In the genomic region with DNA sequence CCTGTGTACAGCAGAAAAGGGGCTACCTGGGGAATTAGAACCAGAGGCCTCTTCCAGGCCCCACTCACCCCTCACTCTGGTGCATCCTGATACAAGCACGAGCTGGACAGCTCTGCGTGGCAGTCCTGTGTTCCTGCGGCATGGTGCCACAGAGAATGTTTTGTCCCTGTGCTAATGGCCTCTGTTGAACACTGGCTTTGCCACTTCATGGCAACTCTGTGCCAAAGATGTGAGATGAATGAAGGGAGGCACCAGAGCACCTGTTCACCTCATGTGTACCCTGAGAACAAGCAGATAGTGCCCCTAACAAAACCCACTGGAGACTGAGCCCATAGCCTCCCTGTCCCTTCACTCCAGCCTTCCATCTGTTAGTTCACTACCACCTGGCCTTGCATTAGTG, we compare ENCODE assay signal across 16 cellular contexts.
DNase-seq lines count a peak whose midpoint lies in the region; ATAC-seq and TF ChIP-seq lines count a peak whose summit lies in the region.
"Had no signal": no experiment of that assay in that cellular context is flagged by ENCODE, and none has a peak within 500 bp of the region (broad histone marks: within the 10 kb centered on the region; RNA-seq: fewer than 3 reads in every experiment).

No MANE protein-coding gene starts in this region.

- H3K36me3 ChIP-seq in right atrium auricular region: no peaks in the 10 kb centered on the region
- no peaks in the 10 kb centered on the region for H3K36me3 ChIP-seq in Loucy (ENCODE audit: insufficient read depth, low read length)
- no peaks in the 10 kb centered on the region for H3K36me3 ChIP-seq in colonic mucosa
- H3K36me3 ChIP-seq: HAP-1 had no signal

- peaks cover 2% of the 10 kb centered on the region for H3K36me3 Mint-ChIP-seq in neural crest cell (ENCODE audit: low read depth)

- intact Hi-C loops in left ventricle myocardium superior (cut with micrococcal nuclease) (no loop called here), colonic mucosa (cut with DNase I) (no loop called here)

- H4K20me1 ChIP-seq in Loucy (ENCODE audit: insufficient read depth, low read length, poor library complexity, severe bottlenecking): no peaks in the 10 kb centered on the region

- H3K9ac ChIP-seq in Loucy (ENCODE audit: low read depth, low read length, poor library complexity, severe bottlenecking): peak overlapping the region; percentile 45
- no peak overlapping the region for H3K9ac ChIP-seq in colonic mucosa (ENCODE audit: low read depth in 2 of 2, low read length in 2 of 2)

- ATAC-seq in left ventricle myocardium superior: no peak
- ATAC-seq: HepG2 had no signal

- H3K9me2 ChIP-seq in Loucy (replicated peaks; ENCODE audit: low read depth, low read length): no peaks in the 10 kb centered on the region

- no peak for TF ChIP-seq CTCF in right atrium auricular region (IDR thresholded peaks at IDR 0.05)
- no peak for TF ChIP-seq CTCF in Loucy (conservative IDR thresholded peaks at IDR 0.05; ENCODE audit: low read length)
- no peak for TF ChIP-seq CTCF in neural crest cell (conservative IDR thresholded peaks at IDR 0.05)
- TF ChIP-seq CTCF in colonic mucosa (IDR thresholded peaks at IDR 0.05): no peak

- H3K4me2 ChIP-seq in Loucy (ENCODE audit: low read depth, low read length, poor library complexity, severe bottlenecking): no peak overlapping the region

- peaks cover 7% of the 10 kb centered on the region for H3K9me3 Mint-ChIP-seq in neural crest cell

- H3K27ac Mint-ChIP-seq in neural crest cell (ENCODE audit: unreplicated experiment): peak overlapping the region; percentile 54
- H3K27ac Mint-ChIP-seq: B cell; CD4-positive, alpha-beta memory T cell; HFFc6 had no signal

- H3K27me3 ChIP-seq in right atrium auricular region (no peaks in the 10 kb centered on the region), Loucy (ENCODE audit: insufficient read depth, low read length, poor library complexity, severe bottlenecking) (no peaks in the 10 kb centered on the region), colonic mucosa (no peaks in the 10 kb centered on the region)

- peaks cover 13% of the 10 kb centered on the region for H3F3A ChIP-seq in Loucy (ENCODE audit: low read depth)

- peak; percentile 32 for DNase-seq in right atrium auricular region (ENCODE audit: low spot score)
- DNase-seq in left ventricle myocardium superior: no peak
- DNase-seq in neural crest cell (ENCODE audit: low read depth, low spot score): no peak
- DNase-seq in NCI-H1092 treated with DMSO at 0.1 percent for 48 hours (lab: John Stamatoyannopoulos, UW): no peak
- DNase-seq in colonic mucosa: no peak
- no peak for DNase-seq in COR-L47 (lab: John Stamatoyannopoulos, UW)
- DNase-seq: CD4-positive, alpha-beta memory T cell; DMS153; DMS79 treated with DMSO at 0.1 percent for 48 hours; GF-D8; HFFc6 had no signal

- H3K79me2 ChIP-seq in Loucy (ENCODE audit: insufficient read depth, low read length): no peaks in the 10 kb centered on the region

- H3K4me3 ChIP-seq in right atrium auricular region (no peak overlapping the region), Loucy (ENCODE audit: low read length, poor library complexity, severe bottlenecking) (no peak overlapping the region), colonic mucosa (no peak overlapping the region)
- H3K4me3 ChIP-seq: HAP-1 had no signal

- peak overlapping the region; percentile 74 for H2AFZ ChIP-seq in Loucy (ENCODE audit: low read length)

- H3K9me3 ChIP-seq in right atrium auricular region (no peaks in the 10 kb centered on the region), Loucy (ENCODE audit: insufficient read depth, low read depth, low read length) (peaks cover 14% of the 10 kb centered on the region; the same call in 1 of the 2 replicates), colonic mucosa (no peaks in the 10 kb centered on the region)
- H3K9me3 ChIP-seq: HAP-1 had no signal

- H3K4me1 ChIP-seq in right atrium auricular region: no peaks in the 10 kb centered on the region
- H3K4me1 ChIP-seq in Loucy (ENCODE audit: insufficient read depth, low read length, poor library complexity, severe bottlenecking): peaks cover 52% of the 10 kb centered on the region
- H3K4me1 ChIP-seq in colonic mucosa: no peaks in the 10 kb centered on the region
- H3K4me1 ChIP-seq: HAP-1 had no signal

- H3K4me3 Mint-ChIP-seq in neural crest cell: no peak overlapping the region
- H3K4me3 Mint-ChIP-seq: B cell; CD4-positive, alpha-beta memory T cell; HFFc6 had no signal

- no peak overlapping the region for H3K27ac ChIP-seq in right atrium auricular region
- no peak overlapping the region for H3K27ac ChIP-seq in colonic mucosa
- H3K27ac ChIP-seq: C4-2B had no signal

- peaks cover 9% of the 10 kb centered on the region for H3K27me3 Mint-ChIP-seq in neural crest cell (ENCODE audit: low read depth)

- H3K4me1 Mint-ChIP-seq in neural crest cell: peaks cover 3% of the 10 kb centered on the region
- H3K4me1 Mint-ChIP-seq: B cell had no signal
